Comparison of ENCODE assay signal across 27 cellular contexts in the genomic region with DNA sequence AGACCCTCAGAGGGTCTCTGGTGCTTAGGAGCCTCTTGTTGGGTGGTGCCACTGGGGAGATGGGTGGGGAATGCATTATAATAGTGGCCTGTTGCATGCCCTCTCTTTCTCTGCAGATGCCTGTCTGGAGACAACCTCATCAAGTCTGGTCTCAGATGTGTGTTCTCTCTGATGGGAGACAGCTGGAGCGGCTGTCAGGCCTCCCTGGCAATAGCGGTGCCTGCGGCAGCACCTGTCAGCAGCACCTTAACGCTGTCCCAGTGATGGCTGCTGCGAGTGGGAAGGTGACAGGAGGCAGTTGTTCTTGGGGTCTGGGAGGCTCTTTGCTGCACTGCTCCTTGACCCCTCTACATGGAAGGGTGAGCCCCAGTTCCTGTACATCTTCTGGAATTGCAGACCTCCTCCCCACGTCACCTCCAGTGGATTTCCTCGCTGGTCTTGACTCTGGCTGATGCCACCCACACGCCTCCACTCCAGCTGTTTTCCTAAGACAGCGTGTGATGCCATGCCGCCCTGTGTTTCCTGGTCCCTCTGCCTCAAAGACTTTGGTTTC.
"Had no signal": no experiment of that assay in that cellular context is flagged by ENCODE, and none has a peak within 500 bp of the region (broad histone marks: within the 10 kb centered on the region; RNA-seq: fewer than 3 reads in every experiment).

No MANE protein-coding gene starts in this region.

- H3K9me3 Mint-ChIP-seq: stimulated activated effector memory CD8-positive, alpha-beta T cell treated with anti-CD3 and anti-CD28 coated beads, Interleukin-12 subunit alpha, Interleukin-12 subunit beta, amount 100 ng/mL, for 72 hours; T-helper 1 cell treated with Interleukin-12 subunit alpha and Interleukin-12 subunit beta and Interleukin-4 antibody, amounts not matched to agents 30 μg/mL and 1 μg/mL, for 36 hours; type B pancreatic cell had no signal

- H3K27me3 ChIP-seq: ovary, uterus had no signal

- H3K27ac ChIP-seq: left ventricle myocardium inferior, neutrophil, ovary, prostate gland, sigmoid colon, thoracic aorta, uterus, VCaP had no signal

- H3K4me1 Mint-ChIP-seq: activated naive CD4-positive, alpha-beta T cell treated with anti-CD3 and anti-CD28 coated beads, Interleukin-2, amount 50 U/mL, for 24 hours; activated naive CD8-positive, alpha-beta T cell treated with anti-CD3 and anti-CD28 coated beads, Interleukin-2, amount 50 U/mL, for 24 hours; naive thymus-derived CD8-positive, alpha-beta T cell; stimulated activated effector memory CD8-positive, alpha-beta T cell treated with anti-CD3 and anti-CD28 coated beads, Interleukin-12 subunit alpha, Interleukin-12 subunit beta, amount 100 ng/mL, for 72 hours had no signal

- H3K4me3 ChIP-seq: left ventricle myocardium inferior, ovary, prostate gland, sigmoid colon, thoracic aorta, uterus had no signal

- H3K36me3 Mint-ChIP-seq: activated naive CD4-positive, alpha-beta T cell treated with anti-CD3 and anti-CD28 coated beads, Interleukin-2, amount 50 U/mL, for 24 hours; stimulated activated effector memory CD8-positive, alpha-beta T cell treated with anti-CD3 and anti-CD28 coated beads, Interleukin-12 subunit alpha, Interleukin-12 subunit beta, amount 100 ng/mL, for 72 hours; type B pancreatic cell had no signal

- H3K27ac Mint-ChIP-seq: activated naive CD4-positive, alpha-beta T cell treated with anti-CD3 and anti-CD28 coated beads, Interleukin-2, amount 50 U/mL, for 24 hours; stimulated activated effector memory CD8-positive, alpha-beta T cell treated with anti-CD3 and anti-CD28 coated beads, Interleukin-12 subunit alpha, Interleukin-12 subunit beta, amount 100 ng/mL, for 72 hours; stimulated activated naive CD8-positive, alpha-beta T cell treated with anti-CD3 and anti-CD28 coated beads, Interleukin-15, Interleukin-2, amounts not matched to agents 100 ng/mL and 50 ng/mL, for 24 hours; T-helper 1 cell treated with Interleukin-12 subunit alpha and Interleukin-12 subunit beta and Interleukin-4 antibody, amounts not matched to agents 30 μg/mL and 1 μg/mL, for 36 hours; type B pancreatic cell had no signal

- DNase-seq: activated CD4-positive, alpha-beta T cell treated with anti-CD3 and anti-CD28 coated beads for 4 hours; activated CD4-positive, alpha-beta T cell treated with anti-CD3 and anti-CD28 coated beads, Interleukin-2, amount 50 U/mL, for 4 hours; activated CD8-positive, alpha-beta memory T cell treated with anti-CD3 and anti-CD28 coated beads for 24 hours; activated naive CD8-positive, alpha-beta T cell treated with anti-CD3 and anti-CD28 coated beads, Interleukin-2, amount 50 U/mL, for 24 hours; activated T-cell treated with anti-CD3 and anti-CD28 coated beads, Interleukin-2, amount 50 U/mL, for 1 hour; amygdala; caudate nucleus; effector CD4-positive, alpha-beta T cell; left ventricle myocardium inferior; mammary epithelial cell; naive thymus-derived CD8-positive, alpha-beta T cell; ovary; retina; sigmoid colon; small intestine; stimulated activated CD4-positive, alpha-beta T cell treated with anti-CD3 and anti-CD28 coated beads, Interleukin-4, amount 100 ng/mL, for 24 hours; T-helper 9 cell; uterus had no signal

- H3K4me1 ChIP-seq: left ventricle myocardium inferior, prostate gland, sigmoid colon, uterus had no signal

- H3K4me3 Mint-ChIP-seq: activated naive CD4-positive, alpha-beta T cell treated with anti-CD3 and anti-CD28 coated beads, Interleukin-2, amount 50 U/mL, for 24 hours; activated naive CD8-positive, alpha-beta T cell treated with anti-CD3 and anti-CD28 coated beads, Interleukin-2, amount 50 U/mL, for 24 hours; naive thymus-derived CD8-positive, alpha-beta T cell; stimulated activated effector memory CD8-positive, alpha-beta T cell treated with anti-CD3 and anti-CD28 coated beads, Interleukin-12 subunit alpha, Interleukin-12 subunit beta, amount 100 ng/mL, for 72 hours; stimulated activated naive CD8-positive, alpha-beta T cell treated with anti-CD3 and anti-CD28 coated beads, Interleukin-15, Interleukin-2, amounts not matched to agents 100 ng/mL and 50 ng/mL, for 24 hours; T-helper 1 cell treated with Interleukin-12 subunit alpha and Interleukin-12 subunit beta and Interleukin-4 antibody, amounts not matched to agents 30 μg/mL and 1 μg/mL, for 36 hours; type B pancreatic cell had no signal

- H3K9me3 ChIP-seq: neutrophil, ovary, prostate gland, sigmoid colon, thoracic aorta, uterus had no signal

- ATAC-seq: activated naive CD8-positive, alpha-beta T cell treated with anti-CD3 and anti-CD28 coated beads, Interleukin-2, amount 50 U/mL, for 24 hours; naive thymus-derived CD8-positive, alpha-beta T cell; stimulated activated effector memory CD8-positive, alpha-beta T cell treated with anti-CD3 and anti-CD28 coated beads, Interleukin-12 subunit alpha, Interleukin-12 subunit beta, amount 100 ng/mL, for 72 hours had no signal

- H3K36me3 ChIP-seq: left ventricle myocardium inferior, neutrophil, ovary, prostate gland, sigmoid colon, thoracic aorta, uterus had no signal
